In the genomic region with DNA sequence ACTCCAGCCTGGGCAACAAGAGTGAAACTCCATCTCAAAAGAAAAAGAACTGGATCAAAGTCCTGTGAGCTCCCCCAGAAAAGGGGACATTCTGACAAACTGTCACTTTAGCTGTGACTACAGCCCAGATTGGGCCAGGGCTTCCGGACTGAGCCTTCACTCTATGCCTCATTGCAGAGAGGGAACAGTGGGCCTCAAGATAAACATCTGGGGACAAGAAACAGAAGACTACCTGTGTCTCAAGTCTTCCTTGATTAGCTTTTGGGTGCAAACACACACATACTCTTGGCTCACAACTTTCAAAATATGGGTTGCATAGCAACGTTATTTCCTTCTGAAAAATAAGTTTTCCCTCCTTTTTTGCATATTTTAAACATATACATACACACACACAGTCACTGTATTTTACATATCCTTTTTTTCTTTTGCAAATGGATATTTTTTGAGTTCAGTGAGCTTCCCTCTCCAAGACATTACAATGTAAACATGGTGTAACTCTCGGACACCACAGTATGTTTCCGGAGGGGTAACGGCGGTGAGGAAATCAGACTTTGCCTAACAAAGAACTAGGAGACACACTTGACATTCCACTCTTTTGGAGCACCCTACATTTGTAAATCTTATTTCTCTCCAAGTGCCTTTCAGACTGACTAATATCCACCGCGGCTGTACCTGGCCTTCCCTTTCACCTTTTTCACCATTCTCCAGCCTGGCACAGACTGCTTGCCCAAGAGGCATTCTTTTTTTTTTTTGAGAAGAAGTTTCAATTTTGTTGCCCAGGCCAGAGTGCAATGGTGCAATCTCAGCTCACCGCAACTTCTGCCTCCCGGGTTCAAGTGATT, we compare ENCODE assay signal across 1 cellular context.
A peak's percentile ranks its signal among the peaks of the same experiment; 100 is the strongest.
TF ChIP-seq lines count a peak whose summit lies in the region.

No MANE protein-coding gene starts in this region.

TF ChIP-seq in K562, 482 proteins besides CTCF, POLR2A, EP300 and RAD21 (continued from another document):
- no peak for TF ChIP-seq HNRNPLL (IDR thresholded peaks at IDR 0.05; ENCODE audit: low read depth, low read length, poor library complexity, severe bottlenecking)
- no peak for TF ChIP-seq HDAC3 (IDR thresholded peaks at IDR 0.05; ENCODE audit: borderline replicate concordance, partially characterized antibody)
- 0 out of 2 replicates have a peak, but pooled peaks have one; percentile 16 for TF ChIP-seq DPF2 (IDR thresholded peaks at IDR 0.05)
